21 cellular contexts compared by ENCODE assay signal in genomic region chr9:137878957-137879555, GRCh38. TPM values are rescaled to one million over a fixed set of nuclear protein-coding genes. Genes with fewer than 3 reads are reported as not detected.
DNase-seq lines count a peak whose midpoint lies in the region; ATAC-seq, FAIRE-seq and TF ChIP-seq lines count a peak whose summit lies in the region.
"Had no signal": no experiment of that assay in that cellular context is flagged by ENCODE, and none has a peak within 500 bp of the region (broad histone marks: within the 10 kb centered on the region; RNA-seq: fewer than 3 reads in every experiment).

No MANE protein-coding gene starts in this region.

- H3K56ac ChIP-seq in H1 (replicated peaks; ENCODE audit: insufficient read length, low read depth, low read length): no peak overlapping the region

- H3K23ac ChIP-seq in H1 (ENCODE audit: insufficient read length): no peak overlapping the region

- TF ChIP-seq CTCF in H1 (IDR thresholded peaks at IDR 0.05; ENCODE audit: control extremely low read depth in 1 of 3, insufficient read depth in 1 of 3, low read depth in 1 of 3, low read length in 3 of 3) (no peak), upper lobe of right lung (IDR thresholded peaks at IDR 0.05) (no peak), MCF 10A (IDR thresholded peaks at IDR 0.05; ENCODE audit: unreplicated experiment) (no peak), breast epithelium (IDR thresholded peaks at IDR 0.05) (no peak)

- H2BK120ac ChIP-seq in H1 (replicated peaks; ENCODE audit: low read depth, low read length): no peak overlapping the region

- CTCF ChIA-PET in H1 (lab: Charles Lee; ENCODE audit: partially characterized antibody) (interaction anchor here (1.0 kb wide), 2 partner anchors 173 to 291 kb away, joined by 3 to 4 read pairs; no protein-coding TSS in a partner anchor), MCF 10A (lab: Yijun Ruan, JAX) (no interaction called here)

- H3K9me3 ChIP-seq in H1 (ENCODE audit: insufficient read depth in 2 of 2, low read depth in 1 of 2, low read length in 1 of 2) (peaks cover 8 to 77% of the 10 kb centered on the region in 2 experiments; a peak in 3 of 4 replicates), upper lobe of right lung (no peaks in the 10 kb centered on the region), breast epithelium (no peaks in the 10 kb centered on the region)
- H3K9me3 ChIP-seq: left ventricle myocardium inferior, sigmoid colon, thoracic aorta, vagina had no signal

- no peak overlapping the region for H2BK12ac ChIP-seq in H1 (ENCODE audit: low read depth, low read length)

- no peak overlapping the region for H2AFZ ChIP-seq in H1 (ENCODE audit: low read length)

- H4K5ac ChIP-seq in H1 (ENCODE audit: insufficient read length, low read depth, low read length): no peak overlapping the region

- H3K4ac ChIP-seq in H1 (replicated peaks; ENCODE audit: insufficient read length, low read depth, low read length): no peak overlapping the region

- H4K20me1 ChIP-seq in H1 (replicated peaks in 1 of 2; ENCODE audit: control insufficient read depth in 1 of 2, insufficient read depth in 2 of 2, low read length in 2 of 2): peaks cover 0 to 27% of the 10 kb centered on the region in 2 experiments

- H3K27ac ChIP-seq in H1 (ENCODE audit: low read depth, low read length) (no peak overlapping the region), upper lobe of right lung (no peak overlapping the region), breast epithelium (no peak overlapping the region)
- H3K27ac ChIP-seq: epithelial cell of prostate, KMS-11, left ventricle myocardium inferior, sigmoid colon, thoracic aorta, vagina had no signal

- no peak overlapping the region for H3K18ac ChIP-seq in H1 (ENCODE audit: extremely low read depth, low read length)

- H3K4me1 ChIP-seq in H1 (replicated peaks in 1 of 4; ENCODE audit: control insufficient read depth in 3 of 4, insufficient read depth in 4 of 4, low read length in 3 of 4): peaks cover 0 to 6% (median 0%) of the 10 kb centered on the region in 4 experiments; a peak in 1 of 7 replicates
- H3K4me1 ChIP-seq in upper lobe of right lung: no peaks in the 10 kb centered on the region
- peaks cover 0 to 4% of the 10 kb centered on the region in 2 donors for H3K4me1 ChIP-seq in breast epithelium

- H3K27me3 Mint-ChIP-seq in IgD-negative memory B cell (peaks cover 30% of the 10 kb centered on the region), memory B cell (peaks cover 20% of the 10 kb centered on the region), MCF 10A (ENCODE audit: insufficient read depth, unreplicated experiment) (no peaks in the 10 kb centered on the region)

- WGBS in H1 (ENCODE audit: extremely low coverage in 1 of 2, insufficient coverage in 1 of 2, insufficient read length in 1 of 2, insufficient replicate concordance in 2 of 2, low coverage in 1 of 2, low lambda C conversion rate in 2 of 2, missing lambda C conversion rate in 1 of 2), 2 experiments: 84% methylated on average over 27 of the region's 31 CpGs; no CpG with 5 or more reads in 1 of the 2 experiments

- H3K4me3 ChIP-seq in H1 (ENCODE audit: extremely low read depth in 1 of 4, insufficient read depth in 2 of 4, low read depth in 3 of 4, low read length in 4 of 4): peak overlapping the region in 1 of 4 experiments; percentile 57; a peak in 1 of 8 replicates
- H3K4me3 ChIP-seq in upper lobe of right lung: no peak overlapping the region
- H3K4me3 ChIP-seq in breast epithelium: peak overlapping the region in 1 of 3 donors; percentile 58
- H3K4me3 ChIP-seq: GM12878 had no signal

- no peak overlapping the region for H3K9ac ChIP-seq in H1 (replicated peaks in 1 of 4; ENCODE audit: extremely low read depth in 1 of 4, low read depth in 3 of 4, low read length in 3 of 4)
- H3K9ac ChIP-seq: KMS-11 had no signal

- H2BK5ac ChIP-seq in H1 (ENCODE audit: low read depth, low read length): no peak overlapping the region

- peak overlapping the region; percentile 21; the same call in 1 of the 2 replicates for H4K8ac ChIP-seq in H1 (ENCODE audit: extremely low read depth, insufficient read depth, low read length)

- H3K4me1 Mint-ChIP-seq in IgD-negative memory B cell (no peaks in the 10 kb centered on the region), memory B cell (no peaks in the 10 kb centered on the region), MCF 10A (ENCODE audit: insufficient read depth, unreplicated experiment) (peaks cover 5% of the 10 kb centered on the region)
- H3K4me1 Mint-ChIP-seq: activated CD4-positive, alpha-beta T cell treated with anti-CD3 and anti-CD28 coated beads for 36 hours; central memory CD8-positive, alpha-beta T cell; nephron progenitor cell had no signal

- H3K79me2 ChIP-seq in H1 (ENCODE audit: control insufficient read depth in 1 of 2, insufficient read depth in 2 of 2, low read length in 2 of 2): no peaks in the 10 kb centered on the region

- H3K27me3 ChIP-seq in H1 (replicated peaks in 1 of 4; ENCODE audit: control insufficient read depth in 3 of 4, extremely low read depth in 1 of 4, insufficient read depth in 3 of 4, low read length in 3 of 4) (peaks cover 0 to 8% (median 4%) of the 10 kb centered on the region in 4 experiments; a peak in 5 of 7 replicates), upper lobe of right lung (peaks cover 45% of the 10 kb centered on the region), breast epithelium (peaks cover 0 to 59% of the 10 kb centered on the region in 2 donors)
- H3K27me3 ChIP-seq: vagina had no signal

- DNase-seq in D341Med (ENCODE audit: low spot score): peak; percentile 27
- DNase-seq in H1 (ENCODE audit: low read depth in 1 of 2, low spot score in 2 of 2): no peak
- no peak for DNase-seq in memory B cell (ENCODE audit: low spot score in 2 of 2)
- no peak for DNase-seq in upper lobe of right lung
- no peak for DNase-seq in MCF 10A (ENCODE audit: unreplicated experiment)
- no peak for DNase-seq in breast epithelium (ENCODE audit: low spot score in 2 of 2)
- DNase-seq: activated naive CD4-positive, alpha-beta T cell treated with anti-CD3 and anti-CD28 coated beads, Interleukin-2, amount 50 U/mL, for 16 hours; DND-41; left ventricle myocardium inferior; SHP77 treated with DMSO at 0.1 percent for 48 hours; sigmoid colon had no signal

- no peak overlapping the region for H4K91ac ChIP-seq in H1 (replicated peaks; ENCODE audit: insufficient read length, low read length)

- H2BK15ac ChIP-seq in H1 (ENCODE audit: low read length): no peak overlapping the region

- TF ChIP-seq EP300 in H1 (IDR thresholded peaks at IDR 0.05; ENCODE audit: borderline replicate concordance in 1 of 2, low read depth in 2 of 2, low read length in 2 of 2): no peak

- H3K36me3 ChIP-seq in H1 (ENCODE audit: control insufficient read depth in 2 of 4, insufficient read depth in 4 of 4, low read length in 3 of 4) (peaks cover 0 to 4% (median 0%) of the 10 kb centered on the region in 4 experiments; a peak in 1 of 8 replicates), upper lobe of right lung (no peaks in the 10 kb centered on the region), breast epithelium (no peaks in the 10 kb centered on the region)
- H3K36me3 ChIP-seq: left ventricle myocardium inferior, sigmoid colon, thoracic aorta, vagina had no signal

- H3K9me3 Mint-ChIP-seq in IgD-negative memory B cell (peaks cover 0 to 4% (median 0%) of the 10 kb centered on the region in 3 donors), memory B cell (peaks cover under 1% of the 10 kb centered on the region), MCF 10A (ENCODE audit: unreplicated experiment) (peaks cover 16% of the 10 kb centered on the region)
- H3K9me3 Mint-ChIP-seq: central memory CD8-positive, alpha-beta T cell had no signal

- peaks cover 6% of the 10 kb centered on the region for H3K23me2 ChIP-seq in H1 (ENCODE audit: low read depth, low read length)

- intact Hi-C loops in upper lobe of right lung (cut with DNase I) (no loop called here), MCF 10A (cut with micrococcal nuclease) (no loop called here), breast epithelium (cut with DNase I; ENCODE audit: low total_unique reads) (no loop called here)

- no peak overlapping the region for H2BK20ac ChIP-seq in H1 (ENCODE audit: low read length)

- H3K79me1 ChIP-seq in H1 (ENCODE audit: low read depth, low read length): peaks cover 10% of the 10 kb centered on the region; the same call in 1 of the 2 replicates

- no peak for TF ChIP-seq RAD21 in H1 (IDR thresholded peaks at IDR 0.05 in 1 of 2, conservative IDR thresholded peaks at IDR 0.05 in 1 of 2; ENCODE audit: low read depth in 2 of 2, low read length in 2 of 2)

- H3K36me3 Mint-ChIP-seq in IgD-negative memory B cell (peaks cover 1% of the 10 kb centered on the region), memory B cell (peaks cover 2% of the 10 kb centered on the region), MCF 10A (ENCODE audit: insufficient read depth, unreplicated experiment) (no peaks in the 10 kb centered on the region)

- no peak overlapping the region for H3K14ac ChIP-seq in H1 (ENCODE audit: insufficient read length)

- POLR2A ChIA-PET in H1 (lab: Charles Lee; ENCODE audit: partially characterized antibody) (no interaction called here), MCF 10A (lab: Yijun Ruan, JAX) (no interaction called here)

- no peak for TF ChIP-seq POLR2A in H1 (IDR thresholded peaks at IDR 0.05; ENCODE audit: control extremely low read depth in 1 of 2, low read depth in 2 of 2, low read length in 2 of 2)
- TF ChIP-seq POLR2A in breast epithelium (IDR thresholded peaks at IDR 0.05): no peak

- FAIRE-seq in H1 (lab: Jason Lieb, UNC): no peak
- FAIRE-seq: GM12878 had no signal

- H2AK5ac ChIP-seq in H1 (ENCODE audit: low read depth, low read length): no peak overlapping the region

- no TSS peak for BruUV-seq in MCF 10A (replicated peaks; lab: Mats Ljungman, UMichigan)

- no peak overlapping the region for H3K27ac Mint-ChIP-seq in IgD-negative memory B cell
- no peak overlapping the region for H3K27ac Mint-ChIP-seq in memory B cell
- H3K27ac Mint-ChIP-seq in MCF 10A (ENCODE audit: low read depth, unreplicated experiment): no peak overlapping the region
- H3K27ac Mint-ChIP-seq: activated CD4-positive, alpha-beta T cell treated with anti-CD3 and anti-CD28 coated beads for 36 hours; nephron progenitor cell had no signal

- H3K4me2 ChIP-seq in H1 (ENCODE audit: insufficient read depth in 1 of 2, low read depth in 2 of 2, low read length in 2 of 2): peak overlapping the region; percentile 49 to 74; a peak in 2 of 4 replicates
- H3K4me2 ChIP-seq: KMS-11 had no signal

- H3K4me3 Mint-ChIP-seq in IgD-negative memory B cell (peak overlapping the region in 3 of 4 donors; percentile 34 to 81 (median 63)), memory B cell (peak overlapping the region; percentile 43), MCF 10A (ENCODE audit: unreplicated experiment) (no peak overlapping the region)
- H3K4me3 Mint-ChIP-seq: activated CD4-positive, alpha-beta T cell treated with anti-CD3 and anti-CD28 coated beads for 36 hours; central memory CD8-positive, alpha-beta T cell; nephron progenitor cell had no signal

- ATAC-seq in memory B cell (ENCODE audit: low read depth) (no peak), upper lobe of right lung (no peak), HG03469 (IDR thresholded peaks at IDR 0.05; ENCODE audit: unreplicated experiment) (no peak)

RNA-seq across cellular contexts. Expression of gene CACNA1B, which starts 1.5 kb away (rescaled TPM):
- polyA plus RNA-seq in IgD-negative memory B cell (not detected), H1 (2011; rRNA removed) (1.5 and 2.6 TPM in 2 replicates)
- total RNA-seq in H1 (2021; fragmentation: NEBNext Ultra II Directional; extraction: Animal tissue kit (Norgen Biotek cat#: 25700)): 5.1 and 5.7 TPM in 2 replicates
- polyA plus RNA-seq in H1 (2011; cell fraction: cytosol; rRNA removed): 1.3 TPM
- polyA plus RNA-seq in H1 (2011; cell fraction: nucleus; rRNA removed): 7.9 TPM
- 1.6 to 2.3 TPM (median 2.0 TPM) in 4 replicates for polyA plus RNA-seq in H1 (2012, experiment 1 of 2)
- polyA plus RNA-seq in H1 (2012, experiment 2 of 2): 0.79 TPM
- 2.8 TPM for polyA plus RNA-seq in H1 (2013, experiment 1 of 2)
- 2.8 TPM for polyA plus RNA-seq in H1 (2013, experiment 2 of 2)
- 7.0 and 8.0 TPM in 2 replicates for polyA minus RNA-seq in H1 (2011; rRNA and poly(A)+ RNA removed)
- 2.8 TPM for polyA minus RNA-seq in H1 (2011; cell fraction: cytosol; rRNA and poly(A)+ RNA removed)
- 10.6 TPM for polyA minus RNA-seq in H1 (2011; cell fraction: nucleus; rRNA and poly(A)+ RNA removed)
- total RNA-seq in upper lobe of right lung (0.29 TPM), MCF 10A (2022) (not detected in 2 replicates), breast epithelium (under 1 TPM in 1 of 3 donors, not detected in 2; under 0.01 TPM)
